18 cellular contexts compared by ENCODE assay signal in genomic region chr18:306608-307255, GRCh38. TPM values are rescaled to one million over a fixed set of nuclear protein-coding genes. Genes with fewer than 3 reads are reported as not detected.
DNase-seq lines count a peak whose midpoint lies in the region; ATAC-seq and TF ChIP-seq lines count a peak whose summit lies in the region.
"Had no signal": no experiment of that assay in that cellular context is flagged by ENCODE, and none has a peak within 500 bp of the region (broad histone marks: within the 10 kb centered on the region; RNA-seq: fewer than 3 reads in every experiment).

No MANE protein-coding gene starts in this region.

- H3K79me2 ChIP-seq in GM23338 (replicated peaks; ENCODE audit: insufficient read depth), result no peaks in the 10 kb centered on the region
- H3K79me2 ChIP-seq in hepatocyte, result no peaks in the 10 kb centered on the region

- H3K27me3 ChIP-seq in GM23338 (ENCODE audit: insufficient read depth) (no peaks in the 10 kb centered on the region), hepatocyte (no peaks in the 10 kb centered on the region), left ventricle myocardium inferior (ENCODE audit: low read depth) (peaks cover 23% of the 10 kb centered on the region)
- H3K27me3 ChIP-seq: BE2C had no signal

- no peaks in the 10 kb centered on the region for H3K9me3 ChIP-seq in hepatocyte (ENCODE audit: low read depth)
- H3K9me3 ChIP-seq in left ventricle myocardium inferior (replicated peaks), result no peaks in the 10 kb centered on the region
- H3K9me3 ChIP-seq: A549, BE2C, HAP-1 had no signal

- H2AFZ ChIP-seq in GM23338 (peak overlapping the region; percentile 57), hepatocyte (peak overlapping the region; percentile 11)

- TF ChIP-seq CTCF in C4-2B (conservative IDR thresholded peaks at IDR 0.05) (no peak), GM23338 (conservative IDR thresholded peaks at IDR 0.05; ENCODE audit: low read depth in 2 of 2) (no peak), VCaP (conservative IDR thresholded peaks at IDR 0.05) (no peak), hepatocyte (IDR thresholded peaks at IDR 0.05; ENCODE audit: poor library complexity) (no peak), left ventricle myocardium inferior (IDR thresholded peaks at IDR 0.05; ENCODE audit: borderline replicate concordance) (no peak)

- no peaks in the 10 kb centered on the region for H4K20me1 ChIP-seq in GM23338 (replicated peaks; ENCODE audit: insufficient read depth)
- H4K20me1 ChIP-seq in hepatocyte (ENCODE audit: insufficient read depth, poor library complexity, severe bottlenecking), result no peaks in the 10 kb centered on the region

- no peak for ATAC-seq in GM23338
- ATAC-seq in GM18519 (IDR thresholded peaks at IDR 0.05; ENCODE audit: low FRiP score, unreplicated experiment), result no peak
- ATAC-seq: A549; CD8-positive, alpha-beta T cell; HepG2 had no signal

- no peaks in the 10 kb centered on the region for H3K9me2 ChIP-seq in GM23338 (ENCODE audit: insufficient read depth)
- no peaks in the 10 kb centered on the region for H3K9me2 ChIP-seq in hepatocyte (replicated peaks; ENCODE audit: insufficient read depth)

- H3K4me3 ChIP-seq in GM23338, result no peak overlapping the region
- no peak overlapping the region for H3K4me3 ChIP-seq in hepatocyte
- H3K4me3 ChIP-seq in left ventricle myocardium inferior, result no peak overlapping the region
- H3K4me3 ChIP-seq: A549, HAP-1 had no signal

- H3K27ac Mint-ChIP-seq in GM23338, result no peak overlapping the region
- H3K27ac Mint-ChIP-seq: CD14-positive monocyte; CD8-positive, alpha-beta T cell had no signal

- no peaks in the 10 kb centered on the region for H3F3A ChIP-seq in GM23338 (replicated peaks; ENCODE audit: low read depth)

- 75% methylated on average over 7 of the region's 7 CpGs for WGBS in hepatocyte (ENCODE audit: low lambda C conversion rate, missing lambda C conversion rate)

- no peaks in the 10 kb centered on the region for H3K36me3 Mint-ChIP-seq in GM23338 (ENCODE audit: low read depth)
- H3K36me3 Mint-ChIP-seq: CD14-positive monocyte; CD8-positive, alpha-beta T cell had no signal

- peaks cover 42% of the 10 kb centered on the region for H3K4me1 Mint-ChIP-seq in GM23338
- H3K4me1 Mint-ChIP-seq: CD14-positive monocyte had no signal

- H3K4me2 ChIP-seq in GM23338 (peak overlapping the region; percentile 42; the same call in 1 of the 2 replicates), hepatocyte (no peak overlapping the region)
- H3K4me2 ChIP-seq: A549 had no signal

- H3K9me3 Mint-ChIP-seq in GM23338, result no peaks in the 10 kb centered on the region
- H3K9me3 Mint-ChIP-seq: CD14-positive monocyte; CD8-positive, alpha-beta T cell had no signal

- 0 out of 2 replicates have a peak overlapping the region, but pooled peaks have one; percentile 14 for H3K27ac ChIP-seq in C4-2B
- no peak overlapping the region for H3K27ac ChIP-seq in GM23338 (ENCODE audit: low read depth)
- H3K27ac ChIP-seq in VCaP, result peak overlapping the region; percentile 91
- no peak overlapping the region for H3K27ac ChIP-seq in hepatocyte
- no peak overlapping the region for H3K27ac ChIP-seq in left ventricle myocardium inferior (replicated peaks)
- H3K27ac ChIP-seq: A549 had no signal

- H3K27me3 Mint-ChIP-seq in GM23338 (ENCODE audit: insufficient read depth, low read depth, poor library complexity), result peaks cover 6% of the 10 kb centered on the region

- H3K4me3 Mint-ChIP-seq in GM23338, result no peak overlapping the region
- H3K4me3 Mint-ChIP-seq: CD14-positive monocyte; CD8-positive, alpha-beta T cell had no signal

- H3K4me1 ChIP-seq in GM23338 (ENCODE audit: insufficient read depth), result peaks cover 25% of the 10 kb centered on the region
- H3K4me1 ChIP-seq in hepatocyte (ENCODE audit: insufficient read depth), result no peaks in the 10 kb centered on the region
- no peaks in the 10 kb centered on the region for H3K4me1 ChIP-seq in left ventricle myocardium inferior
- H3K4me1 ChIP-seq: A549, BE2C, HAP-1 had no signal

- intact Hi-C loops in left ventricle myocardium inferior (cut with micrococcal nuclease), result no loop called here

- DNase-seq in GM23338 (ENCODE audit: low spot score) (no peak), hepatocyte (ENCODE audit: low spot score) (peak; percentile 16), KG1 (lab: John Stamatoyannopoulos, UW) (no peak), left ventricle myocardium inferior (no peak)
- DNase-seq: BE2C; CD8-positive, alpha-beta T cell; COR-L47; DMS153; DMS79 treated with DMSO at 0.1 percent for 48 hours; EL; GOT3 had no signal

- H3K36me3 ChIP-seq in GM23338 (ENCODE audit: insufficient read depth), result no peaks in the 10 kb centered on the region
- no peaks in the 10 kb centered on the region for H3K36me3 ChIP-seq in hepatocyte (replicated peaks; ENCODE audit: insufficient read depth, low read depth)
- H3K36me3 ChIP-seq in left ventricle myocardium inferior, result no peaks in the 10 kb centered on the region
- H3K36me3 ChIP-seq: BE2C, HAP-1 had no signal

TF ChIP-seq in GM23338, 12 proteins besides CTCF, POLR2A, EP300 and RAD21 (continues in another document):
- no peak for TF ChIP-seq JUNB (IDR thresholded peaks at IDR 0.05; ENCODE audit: unreplicated experiment)
- TF ChIP-seq POLR2AphosphoS5 (IDR thresholded peaks at IDR 0.05; ENCODE audit: low read depth), result no peak
- no peak for TF ChIP-seq ZNF331 (CRISPR knock-in tag; IDR thresholded peaks at IDR 0.05; ENCODE audit: low read depth)
- TF ChIP-seq ETS1 (IDR thresholded peaks at IDR 0.05), result no peak
- no peak for TF ChIP-seq NANOG (IDR thresholded peaks at IDR 0.05; ENCODE audit: borderline replicate concordance)
- TF ChIP-seq EZH2 (IDR thresholded peaks at IDR 0.05; ENCODE audit: low read depth, unreplicated experiment), result no peak
- TF ChIP-seq ZNF114 (CRISPR knock-in tag; IDR thresholded peaks at IDR 0.05), result no peak

RNA-seq across cellular contexts. Expression of gene THOC1, which starts 38.9 kb away (rescaled TPM):
- 71.2 and 108 TPM in 2 replicates for total RNA-seq in GM23338 (2014; rRNA removed; shearing (Covaris generic))
- polyA plus RNA-seq in GM23338 (2016; fragmentation: Nextera tagmentation; extraction: Ambion mirVana) (66.1 and 73.0 TPM in 2 replicates), hepatocyte (28.9 and 32.9 TPM in 2 replicates)
- total RNA-seq in hepatocyte (50.3 and 58.8 TPM in 2 replicates), left ventricle myocardium inferior (10.2 TPM)

Comparison
In these comparisons a context has a peak if more than half of its experiments do, and no peak if none do; other contexts are left out.
1. H3K27ac ChIP-seq: peak in C4-2B (single experiment) and VCaP (single experiment); none in GM23338 (single experiment), hepatocyte (single experiment) and left ventricle myocardium inferior (single experiment).